ENCODE assay signal across 8 cellular contexts in genomic region chrX:57591284-57592158, GRCh38. TPM values are rescaled to one million over a fixed set of nuclear protein-coding genes. Genes with fewer than 3 reads are reported as not detected.
DNase-seq lines count a peak whose midpoint lies in the region; ATAC-seq and TF ChIP-seq lines count a peak whose summit lies in the region.
"Not testable (repeated sequence)": the region's sequence is repeated elsewhere in the genome, so short reads cannot be mapped to it uniquely, and the experiment has no call there.

Gene ZXDB (plus strand): TSS chrX:57592011. CDS start chrX:57592049, 38 bp downstream.

- not testable (repeated sequence) for TF ChIP-seq CTCF in Calu3 (IDR thresholded peaks at IDR 0.05; ENCODE audit: unreplicated experiment); epithelial cell of proximal tubule (conservative IDR thresholded peaks at IDR 0.05; ENCODE audit: low read depth, low read length); lung (IDR thresholded peaks at IDR 0.05; ENCODE audit: control extremely low read depth, extremely low read depth)

- H3K27me3 ChIP-seq in lung (ENCODE audit: control insufficient read depth, insufficient read depth): not testable (repeated sequence)

- CTCF ChIA-PET in Calu3 (lab: Charles Lee): not testable (repeated sequence)

- H3K27ac Mint-ChIP-seq in Calu3 (ENCODE audit: unreplicated experiment): peak within 1 kb of the TSS; percentile 93

- H3K36me3 Mint-ChIP-seq in Calu3 (ENCODE audit: insufficient read depth, unreplicated experiment): peaks cover 33% of the 10 kb centered on the region
- H3K36me3 Mint-ChIP-seq in activated T-cell treated with anti-CD3 and anti-CD28 coated beads, Interleukin-2, amount 50 U/mL, for 4 hours (ENCODE audit: insufficient read depth): peaks cover 14% of the 10 kb centered on the region

- DNase-seq in Calu3 (peak; percentile 34), NCI-H510A treated with DMSO at 0.1 percent for 48 hours (lab: John Stamatoyannopoulos, UW) (peak; percentile 14), epithelial cell of proximal tubule (ENCODE audit: low read depth) (peak; percentile 7)
- not testable (repeated sequence) for DNase-seq in activated T-cell treated with anti-CD3 and anti-CD28 coated beads, Interleukin-2, amount 50 U/mL, for 4 hours; lung (ENCODE audit: low spot score)
- peak; percentile 7 for DNase-seq in stimulated activated CD4-positive, alpha-beta T cell treated with anti-CD3 and anti-CD28 coated beads, Interleukin-15, amount 100 ng/mL, for 24 hours

- ATAC-seq in GM19468 (IDR thresholded peaks at IDR 0.05; ENCODE audit: extremely low read depth, unreplicated experiment) (peak; percentile 30), HG03139 (IDR thresholded peaks at IDR 0.05; ENCODE audit: unreplicated experiment) (peak; percentile 42), lung (ENCODE audit: insufficient read depth, low FRiP score) (peak; percentile 35)
- peak; percentile 66 to 68 for ATAC-seq in activated T-cell treated with anti-CD3 and anti-CD28 coated beads, Interleukin-2, amount 50 U/mL, for 4 hours

- peak within 1 kb of the TSS; percentile 70 for H3K4me3 Mint-ChIP-seq in Calu3 (ENCODE audit: low read depth, unreplicated experiment)
- H3K4me3 Mint-ChIP-seq in activated T-cell treated with anti-CD3 and anti-CD28 coated beads, Interleukin-2, amount 50 U/mL, for 4 hours: peak within 1 kb of the TSS; percentile 80

- WGBS in lung, 2 donors: 14 to 34% methylated on average over 13 to 17 of the region's 39 CpGs

- not testable (repeated sequence) for H3K9me3 Mint-ChIP-seq in Calu3 (ENCODE audit: low read depth, unreplicated experiment); activated T-cell treated with anti-CD3 and anti-CD28 coated beads, Interleukin-2, amount 50 U/mL, for 4 hours

- intact Hi-C loops in Calu3 (cut with micrococcal nuclease; ENCODE audit: unreplicated experiment): not testable (repeated sequence)

- H3K27me3 Mint-ChIP-seq in Calu3 (ENCODE audit: unreplicated experiment); activated T-cell treated with anti-CD3 and anti-CD28 coated beads, Interleukin-2, amount 50 U/mL, for 4 hours (ENCODE audit: low read depth): not testable (repeated sequence)

- TSS peak; percentile 81 for BruUV-seq in Calu3 (replicated peaks; lab: Mats Ljungman, UMichigan)

- peak within 1 kb of the TSS; percentile 86 to 95 for H3K27ac ChIP-seq in lung (ENCODE audit: low read depth in 1 of 2, low read length in 1 of 2)

- H3K9me3 ChIP-seq in lung (ENCODE audit: control insufficient read depth in 2 of 2, insufficient read depth in 1 of 2, low read length in 1 of 2): not testable (repeated sequence)

- not testable (repeated sequence) for H3K36me3 ChIP-seq in lung (ENCODE audit: control insufficient read depth in 2 of 2, insufficient read depth in 2 of 2, low read length in 2 of 2)

- H3K4me1 ChIP-seq in lung (ENCODE audit: control insufficient read depth in 2 of 2, insufficient read depth in 2 of 2, low read length in 2 of 2): not testable (repeated sequence)

- H3K4me3 ChIP-seq in epithelial cell of proximal tubule (ENCODE audit: low read depth, low read length): peak within 1 kb of the TSS; percentile 58
- H3K4me3 ChIP-seq in lung: peak within 1 kb of the TSS; percentile 52

- H3K4me1 Mint-ChIP-seq in Calu3 (ENCODE audit: low read depth, unreplicated experiment): peaks cover 22% of the 10 kb centered on the region
- peaks cover 36% of the 10 kb centered on the region for H3K4me1 Mint-ChIP-seq in activated T-cell treated with anti-CD3 and anti-CD28 coated beads, Interleukin-2, amount 50 U/mL, for 4 hours (ENCODE audit: low read depth)

RNA-seq across cellular contexts. Expression of gene ZXDB, which starts in this region (rescaled TPM):
- total RNA-seq in Calu3 (2022) (8.8 and 9.4 TPM in 2 replicates), epithelial cell of proximal tubule (5.1 and 5.2 TPM in 2 replicates), lung (10 to 100 TPM in 1 of 2 donors, 1 to 10 TPM in 1; 7.2 to 13.2 TPM)
- 1 to 10 TPM; 5.3 to 6.8 (median 6.2) TPM for total RNA-seq in activated T-cell treated with anti-CD3 and anti-CD28 coated beads, Interleukin-2, amount 50 U/mL, for 4 hours
- polyA plus RNA-seq in lung: 1 to 10 TPM; 1.9 to 2.5 TPM
